ENCODE assay signal across 1 cellular context in genomic region chr2:26300234-26300641, GRCh38.
TF ChIP-seq lines count a peak whose summit lies in the region.

No MANE protein-coding gene starts in this region.

TF ChIP-seq in H1, 55 proteins besides CTCF, POLR2A, EP300 and RAD21:
- no peak for TF ChIP-seq SUZ12 (IDR thresholded peaks at IDR 0.05; ENCODE audit: low read length)
- no peak for TF ChIP-seq SIN3A (conservative IDR thresholded peaks at IDR 0.05 in 1 of 2, IDR thresholded peaks at IDR 0.05 in 1 of 2; ENCODE audit: low read depth in 1 of 2, low read length in 2 of 2)
- no peak for TF ChIP-seq EZH2 (IDR thresholded peaks at IDR 0.05; ENCODE audit: low read depth, low read length, severe bottlenecking)
- TF ChIP-seq GTF2F1 (IDR thresholded peaks at IDR 0.05; ENCODE audit: borderline replicate concordance, low read depth, low read length): no peak
- no peak for TF ChIP-seq GABPA (IDR thresholded peaks at IDR 0.05; ENCODE audit: borderline replicate concordance, insufficient read depth, low read length)
- no peak for TF ChIP-seq FOSL1 (IDR thresholded peaks at IDR 0.05; ENCODE audit: insufficient read depth, low read depth, low read length)
- TF ChIP-seq MAX (IDR thresholded peaks at IDR 0.05): peak; percentile 47; the same call in 1 of the 2 replicates
- no peak for TF ChIP-seq TEAD4 (IDR thresholded peaks at IDR 0.05; ENCODE audit: low read depth, low read length)
- TF ChIP-seq ZNF274 (IDR thresholded peaks at IDR 0.05; ENCODE audit: borderline replicate concordance, extremely low read depth, low read length): no peak
- no peak for TF ChIP-seq SP2 (IDR thresholded peaks at IDR 0.05; ENCODE audit: low read length)
- TF ChIP-seq CREB1 (IDR thresholded peaks at IDR 0.05): no peak
- TF ChIP-seq PHF8 (conservative IDR thresholded peaks at IDR 0.05; ENCODE audit: low read depth, low read length): 0 out of 2 replicates have a peak, but pooled peaks have one; percentile 14
- no peak for TF ChIP-seq CHD2 (IDR thresholded peaks at IDR 0.05; ENCODE audit: low read length)
TF ChIP-seq in H1: peak in this region for 2.
